Comparison of ENCODE assay signal across 27 cellular contexts in genomic region chr10:13651969-13652720, GRCh38.
DNase-seq lines count a peak whose midpoint lies in the region; ATAC-seq, FAIRE-seq and TF ChIP-seq lines count a peak whose summit lies in the region.
"Had no signal": no experiment of that assay in that cellular context is flagged by ENCODE, and none has a peak within 500 bp of the region (broad histone marks: within the 10 kb centered on the region; RNA-seq: fewer than 3 reads in every experiment).

No MANE protein-coding gene starts in this region.

- no peaks in the 10 kb centered on the region for H3K9me3 Mint-ChIP-seq in activated CD4-positive, alpha-beta T cell treated with anti-CD3 and anti-CD28 coated beads, Interleukin-2, amount 10 ng/mL, durations not matched to agents 24 days and 14 days
- H3K9me3 Mint-ChIP-seq in neural progenitor cell = no peaks in the 10 kb centered on the region

- H3K27ac ChIP-seq in DND-41 (ENCODE audit: low read length) (peak overlapping the region; percentile 28; the same call in 1 of the 2 replicates), neural progenitor cell (no peak overlapping the region)
- H3K27ac ChIP-seq: heart left ventricle, prostate gland, transverse colon, VCaP had no signal

- TF ChIP-seq CTCF in DND-41 (IDR thresholded peaks at IDR 0.05; ENCODE audit: borderline replicate concordance, extremely low read depth, low read length, poor library complexity, severe bottlenecking) (no peak), bronchial epithelial cell (IDR thresholded peaks at IDR 0.05; ENCODE audit: insufficient read depth, low read length, severe bottlenecking) (no peak), neural progenitor cell (IDR thresholded peaks at IDR 0.05) (no peak)

- intact Hi-C loops in activated CD4-positive, alpha-beta T cell treated with anti-CD3 and anti-CD28 coated beads, Interleukin-2, amount 10 ng/mL, durations not matched to agents 24 days and 14 days (cut with micrococcal nuclease) = no loop called here

- H4K20me1 ChIP-seq in DND-41 (ENCODE audit: insufficient read depth, low read length) (peaks cover 4% of the 10 kb centered on the region; the same call in 1 of the 2 replicates), neural progenitor cell (ENCODE audit: low read depth) (no peaks in the 10 kb centered on the region)

- H3K4me3 Mint-ChIP-seq in activated CD4-positive, alpha-beta T cell treated with anti-CD3 and anti-CD28 coated beads, Interleukin-2, amount 10 ng/mL, durations not matched to agents 24 days and 14 days = no peak overlapping the region
- H3K4me3 Mint-ChIP-seq in neural progenitor cell = no peak overlapping the region

- H3K27ac Mint-ChIP-seq in activated CD4-positive, alpha-beta T cell treated with anti-CD3 and anti-CD28 coated beads, Interleukin-2, amount 10 ng/mL, durations not matched to agents 24 days and 14 days = no peak overlapping the region
- H3K27ac Mint-ChIP-seq in neural progenitor cell = peak overlapping the region; percentile 61

- H3K27me3 ChIP-seq in DND-41 (ENCODE audit: insufficient read depth, low read length, poor library complexity) = no peaks in the 10 kb centered on the region
- H3K27me3 ChIP-seq in bronchial epithelial cell (ENCODE audit: control insufficient read depth, insufficient read depth, low read length) = no peaks in the 10 kb centered on the region
- no peaks in the 10 kb centered on the region for H3K27me3 ChIP-seq in neural progenitor cell
- H3K27me3 ChIP-seq: heart left ventricle, transverse colon had no signal

- H3K36me3 Mint-ChIP-seq in activated CD4-positive, alpha-beta T cell treated with anti-CD3 and anti-CD28 coated beads, Interleukin-2, amount 10 ng/mL, durations not matched to agents 24 days and 14 days (ENCODE audit: low read depth) = peaks cover 10% of the 10 kb centered on the region
- H3K36me3 Mint-ChIP-seq in neural progenitor cell = peaks cover 42% of the 10 kb centered on the region

- H2AFZ ChIP-seq in DND-41 (ENCODE audit: low read depth, low read length) = no peak overlapping the region
- no peak overlapping the region for H2AFZ ChIP-seq in neural progenitor cell (replicated peaks)

- DNase-seq in activated CD4-positive, alpha-beta T cell treated with anti-CD3 and anti-CD28 coated beads, Interleukin-2, amount 50 U/mL, for 48 hours = peak; percentile 10 to 25
- DNase-seq in activated CD4-positive, alpha-beta T cell treated with anti-CD3 and anti-CD28 coated beads, Interleukin-2, amount 10 ng/mL, durations not matched to agents 24 days and 14 days = no peak
- no peak for DNase-seq in DND-41
- peak; percentile 66 for DNase-seq in bronchial epithelial cell (ENCODE audit: low read depth)
- no peak for DNase-seq in neural progenitor cell (ENCODE audit: low spot score)
- no peak for DNase-seq in C1 segment of cervical spinal cord (lab: John Stamatoyannopoulos, UW)
- DNase-seq in stimulated activated CD4-positive, alpha-beta T cell treated with anti-CD3 and anti-CD28 coated beads, Interleukin-2, amount 100 ng/mL, for 24 hours = no peak
- DNase-seq: activated CD4-positive, alpha-beta T cell treated with anti-CD3 and anti-CD28 coated beads, Interleukin-2, amount 50 U/mL, for 4 hours; activated naive CD4-positive, alpha-beta T cell; amniotic stem cell; effector memory CD4-positive, alpha-beta T cell; heart left ventricle; left cardiac atrium; mesenchymal stem cell; NCI-H1048; NCI-H1694; NCI-H2171 treated with DMSO at 0.1 percent for 48 hours; NCI-H510A treated with DMSO at 0.1 percent for 48 hours; Right ventricle myocardium superior; transverse colon had no signal

- no peaks in the 10 kb centered on the region for H3K79me2 ChIP-seq in DND-41 (ENCODE audit: insufficient read depth, low read length)
- no peaks in the 10 kb centered on the region for H3K79me2 ChIP-seq in neural progenitor cell (ENCODE audit: low read depth)

- H3K4me3 ChIP-seq in DND-41 (ENCODE audit: low read depth in 1 of 2, low read length in 2 of 2) (no peak overlapping the region), bronchial epithelial cell (ENCODE audit: low read depth, low read length) (no peak overlapping the region), neural progenitor cell (no peak overlapping the region)
- H3K4me3 ChIP-seq: heart left ventricle, prostate gland, transverse colon had no signal

- H3K9ac ChIP-seq in DND-41 (ENCODE audit: low read depth, low read length) (no peak overlapping the region), neural progenitor cell (no peak overlapping the region)

- H3K9me3 ChIP-seq in DND-41 (ENCODE audit: insufficient read depth, low read length, severe bottlenecking) = no peaks in the 10 kb centered on the region
- no peaks in the 10 kb centered on the region for H3K9me3 ChIP-seq in neural progenitor cell (ENCODE audit: low read depth)
- H3K9me3 ChIP-seq: heart left ventricle, prostate gland, transverse colon had no signal

- ATAC-seq in DND-41 (ENCODE audit: insufficient read depth, low read depth) (no peak), GM21737 (IDR thresholded peaks at IDR 0.05; ENCODE audit: unreplicated experiment) (no peak)
- ATAC-seq: left cardiac atrium had no signal

- H3K27me3 Mint-ChIP-seq in activated CD4-positive, alpha-beta T cell treated with anti-CD3 and anti-CD28 coated beads, Interleukin-2, amount 10 ng/mL, durations not matched to agents 24 days and 14 days = no peaks in the 10 kb centered on the region
- H3K27me3 Mint-ChIP-seq in neural progenitor cell (ENCODE audit: insufficient read depth, low read depth) = no peaks in the 10 kb centered on the region

- peaks cover 95% of the 10 kb centered on the region for H3K36me3 ChIP-seq in DND-41 (ENCODE audit: insufficient read depth, low read length)
- H3K36me3 ChIP-seq in bronchial epithelial cell (ENCODE audit: control insufficient read depth, insufficient read depth, low read length) = peaks cover 4% of the 10 kb centered on the region
- no peaks in the 10 kb centered on the region for H3K36me3 ChIP-seq in neural progenitor cell

- H3F3A ChIP-seq in neural progenitor cell (ENCODE audit: low read depth) = no peaks in the 10 kb centered on the region

- FAIRE-seq in bronchial epithelial cell (lab: Jason Lieb, UNC) = no peak
- FAIRE-seq: A204.1, colon, GM19239, H54 had no signal

- H3K4me2 ChIP-seq in DND-41 (ENCODE audit: insufficient read depth, low read length) (no peak overlapping the region), neural progenitor cell (no peak overlapping the region)

- peaks cover 5% of the 10 kb centered on the region; the same call in 1 of the 2 replicates for H3K4me1 ChIP-seq in DND-41 (ENCODE audit: insufficient read depth, low read length)
- no peaks in the 10 kb centered on the region for H3K4me1 ChIP-seq in neural progenitor cell
- H3K4me1 ChIP-seq: prostate gland, transverse colon had no signal

- peaks cover 7% of the 10 kb centered on the region for H3K4me1 Mint-ChIP-seq in activated CD4-positive, alpha-beta T cell treated with anti-CD3 and anti-CD28 coated beads, Interleukin-2, amount 10 ng/mL, durations not matched to agents 24 days and 14 days
- H3K4me1 Mint-ChIP-seq in neural progenitor cell = peaks cover 7% of the 10 kb centered on the region

Comparison
In these comparisons a context has a peak if more than half of its experiments do, and no peak if none do; other contexts are left out.
1. DNase-seq: peak in activated CD4-positive, alpha-beta T cell treated with anti-CD3 and anti-CD28 coated beads, Interleukin-2, amount 50 U/mL, for 48 hours (2 of 2) and bronchial epithelial cell (single experiment); none in activated CD4-positive, alpha-beta T cell treated with anti-CD3 and anti-CD28 coated beads, Interleukin-2, amount 10 ng/mL, durations not matched to agents 24 days and 14 days (single experiment), DND-41 (single experiment), neural progenitor cell (single experiment), C1 segment of cervical spinal cord (0 of 14) and stimulated activated CD4-positive, alpha-beta T cell treated with anti-CD3 and anti-CD28 coated beads, Interleukin-2, amount 100 ng/mL, for 24 hours (0 of 2).